33 cellular contexts compared by ENCODE assay signal in the genomic region with DNA sequence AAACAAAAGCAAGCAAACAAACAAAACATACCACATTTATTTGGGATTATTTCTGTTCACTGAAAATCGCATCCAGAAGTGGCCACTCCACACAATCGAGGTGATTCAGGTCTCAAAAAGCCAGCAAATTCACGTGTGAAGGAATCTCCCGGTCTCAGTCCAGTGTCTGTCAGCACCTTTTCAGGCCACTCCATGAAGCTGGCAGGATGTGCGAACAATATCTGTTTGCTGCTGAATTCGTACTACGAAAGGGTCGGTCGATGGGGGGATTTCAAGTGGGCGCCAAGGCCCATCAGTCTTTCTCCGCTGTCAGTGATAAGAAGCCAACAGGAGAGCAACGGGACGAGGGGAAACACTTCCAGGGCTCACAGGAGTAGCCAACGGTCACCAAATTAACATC.
"Had no signal": no experiment of that assay in that cellular context is flagged by ENCODE, and none has a peak within 500 bp of the region (broad histone marks: within the 10 kb centered on the region; RNA-seq: fewer than 3 reads in every experiment).

No MANE protein-coding gene starts in this region.

- H3K27me3 Mint-ChIP-seq: activated B cell treated with CpG ODN at 0.5 μM for 24 hours; activated CD4-positive, alpha-beta memory T cell treated with anti-CD3 and anti-CD28 coated beads for 36 hours had no signal

- H3K9me3 ChIP-seq: adrenal gland, body of pancreas, breast epithelium, Peyer's patch had no signal

- H3K27me3 ChIP-seq: adrenal gland, body of pancreas, breast epithelium, Peyer's patch had no signal

- H3K9me3 Mint-ChIP-seq: activated B cell treated with CpG ODN at 0.5 μM for 24 hours; activated naive CD4-positive, alpha-beta T cell treated with anti-CD3 and anti-CD28 coated beads for 36 hours had no signal

- H3K4me3 Mint-ChIP-seq: activated B cell treated with CpG ODN at 0.5 μM for 24 hours; activated CD4-positive, alpha-beta memory T cell treated with anti-CD3 and anti-CD28 coated beads for 36 hours; activated naive CD4-positive, alpha-beta T cell treated with anti-CD3 and anti-CD28 coated beads for 36 hours; activated T-cell treated with anti-CD3 and anti-CD28 coated beads, Interleukin-2, amount 50 U/mL, for 4 hours; activated T-helper 1 cell treated with anti-CD3 and anti-CD28 coated beads, Interleukin-12 subunit alpha, Interleukin-12 subunit beta, Interleukin-2, Interleukin-4 antibody, amounts not matched to agents 30 ng/mL and 10 ng/mL and 1 ng/mL, durations not matched to agents 14 hours and 24 hours and 36 hours had no signal

- H3K36me3 ChIP-seq: adrenal gland, breast epithelium, Peyer's patch had no signal

- DNase-seq: activated B cell treated with CpG ODN at 0.5 μM for 24 hours; activated CD4-positive, alpha-beta memory T cell treated with anti-CD3 and anti-CD28 coated beads for 36 hours; activated CD4-positive, alpha-beta T cell treated with anti-CD3 and anti-CD28 coated beads for 4 hours; activated CD4-positive, alpha-beta T cell treated with anti-CD3 and anti-CD28 coated beads, Interleukin-2, amount 50 U/mL, for 1 hour; activated CD4-positive, CD25-positive, alpha-beta regulatory T cell treated with anti-CD3 and anti-CD28 coated beads, Interleukin-2, amount 50 U/mL, for 72 hours; activated CD8-positive, alpha-beta memory T cell treated with anti-CD3 and anti-CD28 coated beads, Interleukin-2, amount 50 U/mL, for 4 hours; activated gamma-delta T cell treated with Interleukin-2 at 50 U/mL for 16 hours; activated naive CD4-positive, alpha-beta T cell treated with anti-CD3 and anti-CD28 coated beads for 36 hours; activated T-cell treated with anti-CD3 and anti-CD28 coated beads for 4 hours; activated T-cell treated with anti-CD3 and anti-CD28 coated beads, Interleukin-2, amount 50 U/mL, for 4 hours; adrenal gland; body of pancreas; central memory CD4-positive, alpha-beta T cell; Karpas-422; NCI-H1105; NCI-H1417 treated with DMSO at 0.1 percent for 48 hours; NCI-H187 treated with DMSO at 0.1 percent for 48 hours; NCI-H2081; NCI-H2227 treated with DMSO at 0.1 percent for 48 hours; NCI-H446; NCI-H510A treated with DMSO at 0.1 percent for 48 hours; NK-92 treated with Interleukin-12 subunit alpha and Interleukin-12 subunit beta, amount 100 ng/mL, for 24 hours; PC-3; Peyer's patch; RPMI8226; SW 1271; T-helper 1 cell; T-helper 2 cell; T-helper 9 cell had no signal

- ATAC-seq: activated naive CD4-positive, alpha-beta T cell treated with anti-CD3 and anti-CD28 coated beads, Interleukin-2, amount 50 U/mL, for 72 hours; activated T-cell treated with anti-CD3 and anti-CD28 coated beads, Interleukin-2, amount 50 U/mL, for 4 hours; body of pancreas; PC-3 had no signal

- H3K4me1 Mint-ChIP-seq: activated B cell treated with CpG ODN at 0.5 μM for 24 hours had no signal

- H3K4me3 ChIP-seq: adrenal gland, body of pancreas, breast epithelium, Peyer's patch had no signal

- H3K4me1 ChIP-seq: adrenal gland, body of pancreas, breast epithelium, Peyer's patch had no signal

- H3K27ac Mint-ChIP-seq: activated B cell treated with CpG ODN at 0.5 μM for 24 hours; activated CD4-positive, alpha-beta memory T cell treated with anti-CD3 and anti-CD28 coated beads for 36 hours; activated naive CD4-positive, alpha-beta T cell treated with anti-CD3 and anti-CD28 coated beads for 36 hours; activated naive CD4-positive, alpha-beta T cell treated with anti-CD3 and anti-CD28 coated beads, Interleukin-2, amount 50 U/mL, for 72 hours; activated T-helper 1 cell treated with anti-CD3 and anti-CD28 coated beads, Interleukin-12 subunit alpha, Interleukin-12 subunit beta, Interleukin-2, Interleukin-4 antibody, amounts not matched to agents 30 ng/mL and 10 ng/mL and 1 ng/mL, durations not matched to agents 14 hours and 24 hours and 36 hours had no signal

- H3K27ac ChIP-seq: adrenal gland, body of pancreas, breast epithelium, Peyer's patch, VCaP had no signal

- H3K36me3 Mint-ChIP-seq: activated CD4-positive, alpha-beta memory T cell treated with anti-CD3 and anti-CD28 coated beads for 36 hours; activated naive CD4-positive, alpha-beta T cell treated with anti-CD3 and anti-CD28 coated beads, Interleukin-2, amount 50 U/mL, for 72 hours had no signal
